In the genomic region with DNA sequence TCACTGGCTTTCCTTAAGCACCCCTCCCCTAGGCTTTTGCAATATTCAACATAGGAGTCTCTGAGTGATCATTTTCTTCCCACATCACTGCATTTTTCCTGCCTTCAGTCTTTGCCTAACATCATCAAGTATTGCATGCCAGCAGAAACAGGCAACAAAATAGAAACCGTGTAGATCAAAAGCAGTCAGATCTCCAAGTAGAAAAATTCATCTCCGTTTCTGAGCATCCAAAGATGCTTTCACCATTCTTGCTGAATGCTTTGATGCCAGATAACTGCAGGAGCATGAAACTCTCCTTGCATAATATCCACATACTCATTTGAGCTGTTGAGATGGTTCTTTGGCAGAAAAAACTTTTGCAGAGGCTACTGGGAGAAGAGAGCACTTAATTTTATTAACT, we compare ENCODE assay signal across 25 cellular contexts.
"Had no signal": no experiment of that assay in that cellular context is flagged by ENCODE, and none has a peak within 500 bp of the region (broad histone marks: within the 10 kb centered on the region; RNA-seq: fewer than 3 reads in every experiment).

No MANE protein-coding gene starts in this region.

- H3K27ac Mint-ChIP-seq: IgD-negative memory B cell had no signal

- H3K4me1 Mint-ChIP-seq: IgD-negative memory B cell had no signal

- H3K9ac ChIP-seq: KMS-11, SK-N-SH had no signal

- H3K4me3 ChIP-seq: K562 had no signal

- FAIRE-seq: HTR-8/SVneo, K562 had no signal

- H3K9me3 ChIP-seq: SK-N-SH had no signal

- DNase-seq: NCI-H1092; NCI-H1105 treated with DMSO at 0.1 percent for 48 hours; NCI-H1417 treated with DMSO at 0.1 percent for 48 hours; NCI-H146; NCI-H1694 treated with DMSO at 0.1 percent for 48 hours; NCI-H1930; NCI-H2081; NCI-H2107; NCI-H226; NCI-H446; NCI-H510A; NCI-H524 treated with DMSO at 0.1 percent for 48 hours; NCI-H69; NCI-H774; NK-92 treated with Interleukin-12 subunit alpha and Interleukin-12 subunit beta, amount 100 ng/mL, for 24 hours; PC-3; SHP77; SK-N-SH had no signal

- H3K4me2 ChIP-seq: KMS-11, SK-N-SH had no signal

- H3K4me3 Mint-ChIP-seq: IgD-negative memory B cell had no signal

- H3K27ac ChIP-seq: HL-60, KMS-11, RWPE1 had no signal

- ATAC-seq: K562, Panc1, PC-3 had no signal
